Comparison of ENCODE assay signal across 25 cellular contexts in the genomic region with DNA sequence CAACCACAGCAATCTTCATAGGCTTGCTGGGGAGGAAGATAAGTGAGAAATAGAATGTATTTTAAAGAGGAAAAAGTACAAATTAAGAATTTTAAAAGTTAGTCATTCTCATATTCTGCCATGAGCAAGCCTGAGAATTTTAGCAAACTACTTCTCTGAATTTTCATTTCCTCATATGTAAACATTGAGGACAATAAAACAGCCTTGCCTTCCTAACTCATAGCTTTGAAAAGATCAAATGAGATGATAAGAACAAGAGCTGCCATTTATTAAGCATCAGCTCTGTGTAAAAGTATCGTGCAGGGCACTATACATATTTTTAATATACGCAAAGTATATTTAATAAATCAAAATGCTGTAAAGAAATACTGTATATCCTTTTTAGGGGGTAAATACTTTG.
"Had no signal": no experiment of that assay in that cellular context is flagged by ENCODE, and none has a peak within 500 bp of the region (broad histone marks: within the 10 kb centered on the region; RNA-seq: fewer than 3 reads in every experiment).

No MANE protein-coding gene starts in this region.

- H3K27ac ChIP-seq: colonic mucosa, epithelial cell of prostate, lower lobe of right lung, neutrophil, pancreas, sigmoid colon, skin epidermis, spleen, testis, tibial artery had no signal

- H3K4me1 ChIP-seq: colonic mucosa, lower lobe of right lung, pancreas, sigmoid colon, spleen, testis, tibial artery had no signal

- H3K9me3 ChIP-seq: colonic mucosa, heart right ventricle, lower lobe of right lung, neutrophil, pancreas, sigmoid colon, spleen, testis, tibial artery had no signal

- H3K4me3 ChIP-seq: colonic mucosa, lower lobe of right lung, pancreas, sigmoid colon, skin epidermis, spleen, testis, tibial artery had no signal

- ATAC-seq: esophagus mucosa; lower lobe of right lung; natural killer cell treated with Interleukin-12 subunit alpha and Interleukin-12 subunit beta and Interleukin-15 and Interleukin-18, amount 100 ng/mL, for 72 hours; pancreas; stimulated activated memory B cell treated with anti-CD40 and anti-IgM and Interleukin-4, amounts not matched to agents 10 μg/mL and 1 μg/mL and 100 μg/mL, for 72 hours; stimulated activated naive CD8-positive, alpha-beta T cell treated with anti-CD3 and anti-CD28 coated beads, Interleukin-15, Interleukin-2, amounts not matched to agents 100 U/mL and 50 U/mL, for 24 hours had no signal

- H3K27me3 ChIP-seq: colonic mucosa, heart right ventricle, neutrophil, pancreas, sigmoid colon, spleen, testis, tibial artery had no signal

- H3K36me3 ChIP-seq: colonic mucosa, neutrophil, spleen had no signal

- DNase-seq: colonic mucosa; effector CD8-positive, alpha-beta T cell; endodermal cell; foreskin fibroblast; glutamatergic neuron; heart right ventricle; hippocampal formation; left cardiac atrium; left ventricle myocardium superior; lower lobe of right lung; naive B cell; pancreas; sigmoid colon; spleen; stimulated activated CD4-positive, alpha-beta T cell treated with anti-CD3 and anti-CD28 coated beads, Interleukin-4, amount 100 ng/mL, for 4 hours; stimulated activated naive CD8-positive, alpha-beta T cell treated with anti-CD3 and anti-CD28 coated beads, Interleukin-15, Interleukin-2, amounts not matched to agents 100 U/mL and 50 U/mL, for 24 hours; substantia nigra; testis; tibial artery had no signal
